Comparison of ENCODE assay signal across 22 cellular contexts in genomic region chr1:156669794-156670193, GRCh38. TPM values are rescaled to one million over a fixed set of nuclear protein-coding genes. Genes with fewer than 3 reads are reported as not detected.
DNase-seq lines count a peak whose midpoint lies in the region; ATAC-seq and TF ChIP-seq lines count a peak whose summit lies in the region.
"Had no signal": no experiment of that assay in that cellular context is flagged by ENCODE, and none has a peak within 500 bp of the region (broad histone marks: within the 10 kb centered on the region; RNA-seq: fewer than 3 reads in every experiment).

No MANE protein-coding gene starts in this region.

- peaks cover 33% of the 10 kb centered on the region for H3K36me3 ChIP-seq in HUES64 (ENCODE audit: insufficient read depth, low read length)
- peaks cover 0 to 18% of the 10 kb centered on the region in 2 donors for H3K36me3 ChIP-seq in ascending aorta
- peaks cover 0 to 5% of the 10 kb centered on the region in 2 donors for H3K36me3 ChIP-seq in lung (ENCODE audit: control insufficient read depth in 2 of 2, insufficient read depth in 2 of 2, low read length in 2 of 2)
- H3K36me3 ChIP-seq in skeletal muscle tissue (ENCODE audit: control insufficient read depth in 3 of 3, insufficient read depth in 3 of 3, low read length in 3 of 3) = peaks cover 4 to 15% (median 8%) of the 10 kb centered on the region in 3 donors
- no peaks in the 10 kb centered on the region for H3K36me3 ChIP-seq in Karpas-422 (ENCODE audit: insufficient read depth, low read length)
- H3K36me3 ChIP-seq: upper lobe of right lung had no signal

- peaks cover 4% of the 10 kb centered on the region for H3K36me3 Mint-ChIP-seq in effector memory CD8-positive, alpha-beta T cell (ENCODE audit: insufficient read depth)
- no peaks in the 10 kb centered on the region for H3K36me3 Mint-ChIP-seq in immature natural killer cell
- H3K36me3 Mint-ChIP-seq: memory B cell; natural killer cell treated with Interleukin-12 subunit alpha and Interleukin-12 subunit beta and Interleukin-15 and Interleukin-18, amount 100 ng/mL, for 72 hours had no signal

- 45% methylated on average over 5 of the region's 5 CpGs for WGBS in HUES64
- WGBS in lung, 2 donors = 59 to 74% methylated on average over 5 of the region's 5 CpGs

- peaks cover 36 to 51% of the 10 kb centered on the region in 2 donors for H3K27me3 Mint-ChIP-seq in effector memory CD8-positive, alpha-beta T cell
- H3K27me3 Mint-ChIP-seq in immature natural killer cell (ENCODE audit: low read depth in 3 of 3) = peaks cover 0 to 10% (median 3%) of the 10 kb centered on the region in 3 donors

- H3K79me2 ChIP-seq in Karpas-422 (ENCODE audit: low read length) = no peaks in the 10 kb centered on the region
- H3K79me2 ChIP-seq: hepatocyte had no signal

- H3K4me1 ChIP-seq in HUES64 (ENCODE audit: insufficient read depth, low read length) (peaks cover 47% of the 10 kb centered on the region), ascending aorta (peaks cover 6 to 25% of the 10 kb centered on the region in 2 donors), lung (ENCODE audit: control insufficient read depth in 2 of 2, insufficient read depth in 2 of 2, low read length in 2 of 2) (peaks cover 15 to 27% of the 10 kb centered on the region in 2 donors), skeletal muscle tissue (ENCODE audit: control insufficient read depth in 3 of 3, insufficient read depth in 3 of 3, low read length in 3 of 3) (peaks cover 76 to 86% (median 82%) of the 10 kb centered on the region in 3 donors), Karpas-422 (ENCODE audit: low read length) (peaks cover under 1% of the 10 kb centered on the region; the same call in 1 of the 2 replicates)

- peaks cover 6 to 12% of the 10 kb centered on the region in 2 donors for H3K4me1 Mint-ChIP-seq in effector memory CD8-positive, alpha-beta T cell (ENCODE audit: low read depth in 2 of 2)
- no peaks in the 10 kb centered on the region for H3K4me1 Mint-ChIP-seq in immature natural killer cell

- H3K27ac Mint-ChIP-seq in effector memory CD8-positive, alpha-beta T cell = no peak overlapping the region
- no peak overlapping the region for H3K27ac Mint-ChIP-seq in immature natural killer cell
- H3K27ac Mint-ChIP-seq: memory B cell; natural killer cell treated with Interleukin-12 subunit alpha and Interleukin-12 subunit beta and Interleukin-15 and Interleukin-18, amount 100 ng/mL, for 72 hours had no signal

- H3K9me2 ChIP-seq in Karpas-422 (replicated peaks; ENCODE audit: insufficient read depth, low read length) = no peaks in the 10 kb centered on the region

- DNase-seq in ascending aorta (ENCODE audit: low spot score in 2 of 2) = no peak
- no peak for DNase-seq in lung (ENCODE audit: low spot score)
- DNase-seq in cerebellum (ENCODE audit: low spot score) = no peak
- DNase-seq in effector memory CD8-positive, alpha-beta T cell = no peak
- no peak for DNase-seq in immature natural killer cell
- DNase-seq in Karpas-422 = no peak
- DNase-seq: activated naive CD4-positive, alpha-beta T cell treated with anti-CD3 and anti-CD28 coated beads, Interleukin-2, amount 50 U/mL, for 16 hours; activated T-cell treated with anti-CD3 and anti-CD28 coated beads, Interleukin-2, amount 50 U/mL, for 4 hours; DMS79 treated with DMSO at 0.1 percent for 48 hours; NCI-H1417; NCI-H2107; stimulated activated CD4-positive, alpha-beta T cell treated with anti-CD3 and anti-CD28 coated beads, Interleukin-4, amount 100 ng/mL, for 24 hours; stimulated activated naive CD8-positive, alpha-beta T cell treated with anti-CD3 and anti-CD28 coated beads, Interleukin-15, amount 100 ng/mL, for 72 hours; upper lobe of right lung had no signal

- no peaks in the 10 kb centered on the region for H3K27me3 ChIP-seq in HUES64 (ENCODE audit: insufficient read depth, low read length)
- no peaks in the 10 kb centered on the region for H3K27me3 ChIP-seq in ascending aorta
- H3K27me3 ChIP-seq in lung (ENCODE audit: control insufficient read depth, insufficient read depth) = no peaks in the 10 kb centered on the region
- no peaks in the 10 kb centered on the region for H3K27me3 ChIP-seq in skeletal muscle tissue (ENCODE audit: control insufficient read depth in 3 of 3, insufficient read depth in 3 of 3, low read length in 3 of 3)
- no peaks in the 10 kb centered on the region for H3K27me3 ChIP-seq in Karpas-422 (ENCODE audit: low read length)
- H3K27me3 ChIP-seq: hepatocyte, upper lobe of right lung had no signal

- H3K27ac ChIP-seq in HUES64 (ENCODE audit: low read depth, low read length) = peak overlapping the region; percentile 73; the same call in 1 of the 2 replicates
- peak overlapping the region; percentile 88 to 90 for H3K27ac ChIP-seq in ascending aorta
- peak overlapping the region; percentile 38 to 41 for H3K27ac ChIP-seq in lung (ENCODE audit: low read depth in 1 of 2, low read length in 1 of 2)
- peak overlapping the region; percentile 99 for H3K27ac ChIP-seq in skeletal muscle tissue (ENCODE audit: low read depth, low read length)
- no peak overlapping the region for H3K27ac ChIP-seq in Karpas-422 (ENCODE audit: low read length)
- H3K27ac ChIP-seq: hepatocyte had no signal

- no peaks in the 10 kb centered on the region for H3K9me3 Mint-ChIP-seq in effector memory CD8-positive, alpha-beta T cell
- no peaks in the 10 kb centered on the region for H3K9me3 Mint-ChIP-seq in immature natural killer cell
- H3K9me3 Mint-ChIP-seq: activated T-cell treated with anti-CD3 and anti-CD28 coated beads, Interleukin-2, amount 50 U/mL, for 4 hours; memory B cell; natural killer cell treated with Interleukin-12 subunit alpha and Interleukin-12 subunit beta and Interleukin-15 and Interleukin-18, amount 100 ng/mL, for 72 hours; stimulated activated naive CD8-positive, alpha-beta T cell treated with anti-CD3 and anti-CD28 coated beads, Interleukin-15, amount 100 ng/mL, for 72 hours had no signal

- no peaks in the 10 kb centered on the region for H3K9me3 ChIP-seq in HUES64 (ENCODE audit: insufficient read depth, low read depth, low read length)
- H3K9me3 ChIP-seq in ascending aorta = no peaks in the 10 kb centered on the region
- H3K9me3 ChIP-seq in lung (ENCODE audit: control insufficient read depth in 2 of 2, insufficient read depth in 1 of 2, low read length in 1 of 2) = peaks cover 0 to 2% of the 10 kb centered on the region in 2 donors
- H3K9me3 ChIP-seq in skeletal muscle tissue (ENCODE audit: control insufficient read depth in 3 of 3, low read length in 3 of 3) = no peaks in the 10 kb centered on the region
- H3K9me3 ChIP-seq in Karpas-422 (ENCODE audit: low read length) = no peaks in the 10 kb centered on the region
- H3K9me3 ChIP-seq: upper lobe of right lung had no signal

- H4K20me1 ChIP-seq in Karpas-422 (ENCODE audit: insufficient read depth, low read depth, low read length) = peaks cover 3% of the 10 kb centered on the region; the same call in 1 of the 2 replicates

- no peak overlapping the region for H3K4me3 Mint-ChIP-seq in effector memory CD8-positive, alpha-beta T cell
- no peak overlapping the region for H3K4me3 Mint-ChIP-seq in immature natural killer cell
- H3K4me3 Mint-ChIP-seq: activated T-cell treated with anti-CD3 and anti-CD28 coated beads, Interleukin-2, amount 50 U/mL, for 4 hours; memory B cell; natural killer cell treated with Interleukin-12 subunit alpha and Interleukin-12 subunit beta and Interleukin-15 and Interleukin-18, amount 100 ng/mL, for 72 hours; stimulated activated naive CD8-positive, alpha-beta T cell treated with anti-CD3 and anti-CD28 coated beads, Interleukin-15, amount 100 ng/mL, for 72 hours had no signal

- H3K4me2 ChIP-seq in Karpas-422 (ENCODE audit: low read depth, low read length, poor library complexity, severe bottlenecking) = no peak overlapping the region
- H3K4me2 ChIP-seq: hepatocyte had no signal

- TF ChIP-seq CTCF in ascending aorta (IDR thresholded peaks at IDR 0.05) = no peak
- TF ChIP-seq CTCF in lung (IDR thresholded peaks at IDR 0.05; ENCODE audit: control extremely low read depth, extremely low read depth) = no peak

- ATAC-seq in lung (ENCODE audit: insufficient read depth, low FRiP score) = no peak
- ATAC-seq in effector memory CD8-positive, alpha-beta T cell (replicated peaks) = no peak
- ATAC-seq: activated CD4-positive, CD25-positive, alpha-beta regulatory T cell treated with anti-CD3 and anti-CD28 coated beads, Interleukin-2, amount 50 U/mL, for 24 hours; activated T-cell treated with anti-CD3 and anti-CD28 coated beads, Interleukin-2, amount 50 U/mL, for 4 hours; natural killer cell treated with Interleukin-12 subunit alpha and Interleukin-12 subunit beta and Interleukin-15 and Interleukin-18, amount 100 ng/mL, for 72 hours; stimulated activated naive CD8-positive, alpha-beta T cell treated with anti-CD3 and anti-CD28 coated beads, Interleukin-15, amount 100 ng/mL, for 72 hours; upper lobe of right lung had no signal

- H3K4me3 ChIP-seq in HUES64 (ENCODE audit: low read length) (no peak overlapping the region), ascending aorta (no peak overlapping the region), lung (no peak overlapping the region), skeletal muscle tissue (ENCODE audit: low read length in 3 of 3) (no peak overlapping the region), Karpas-422 (ENCODE audit: low read length) (no peak overlapping the region)
- H3K4me3 ChIP-seq: hepatocyte, upper lobe of right lung had no signal

- no peak overlapping the region for H2AFZ ChIP-seq in Karpas-422 (ENCODE audit: low read length)
- H2AFZ ChIP-seq: hepatocyte had no signal

- no peak overlapping the region for H3K9ac ChIP-seq in HUES64 (ENCODE audit: low read depth, low read length)
- peak overlapping the region in 2 of 3 donors; percentile 57 to 62 for H3K9ac ChIP-seq in skeletal muscle tissue (ENCODE audit: low read depth in 1 of 3, low read length in 3 of 3)
- H3K9ac ChIP-seq in Karpas-422 (ENCODE audit: low read length) = no peak overlapping the region

- intact Hi-C loops in ascending aorta (cut with DNase I) = no loop called here

RNA-seq across cellular contexts. Expression of gene NES, which starts 7.4 kb away (rescaled TPM):
- 116 TPM for polyA plus RNA-seq in HUES64 (2013, experiment 1 of 2)
- polyA plus RNA-seq in HUES64 (2013, experiment 2 of 2) = 122 TPM
- total RNA-seq in ascending aorta (74.1 TPM), lung (10 to 100 TPM; 37.3 to 57.4 TPM), skeletal muscle tissue (494 TPM), cerebellum (45.5 TPM)
- polyA plus RNA-seq in lung (10 to 100 TPM; 17.6 to 31.1 TPM), immature natural killer cell (not detected)
- total RNA-seq in Karpas-422 (2014; rRNA removed; shearing (Covaris generic); ENCODE audit: low replicate concordance) = not detected in 2 replicates
- total RNA-seq: natural killer cell treated with Interleukin-12 subunit alpha and Interleukin-12 subunit beta and Interleukin-15 and Interleukin-18, amount 100 ng/mL, for 72 hours had no signal
- polyA plus RNA-seq: keratinocyte had no signal

RNA-seq across cellular contexts. Expression of gene BCAN, which starts 27.9 kb away (rescaled TPM):
- 1.6 TPM for polyA plus RNA-seq in HUES64 (2013, experiment 1 of 2)
- 2.0 TPM for polyA plus RNA-seq in HUES64 (2013, experiment 2 of 2)
- total RNA-seq in ascending aorta (not detected), lung (1 to 10 TPM in 1 of 2 donors, under 1 TPM in 1; 0.18 to 1.1 TPM), skeletal muscle tissue (under 0.01 TPM), cerebellum (106 TPM)
- polyA plus RNA-seq in lung (under 1 TPM; 0.05 to 0.06 TPM), immature natural killer cell (under 1 TPM in 1 of 3 donors, not detected in 2; 0.35 TPM)
- total RNA-seq in Karpas-422 (2014; rRNA removed; shearing (Covaris generic); ENCODE audit: low replicate concordance) = not detected in 2 replicates
- total RNA-seq: activated T-cell treated with anti-CD3 and anti-CD28 coated beads, Interleukin-2, amount 50 U/mL, for 4 hours; upper lobe of right lung had no signal
- polyA plus RNA-seq: hepatocyte, keratinocyte had no signal

RNA-seq across cellular contexts. Expression of gene CRABP2, which starts 35.6 kb away (rescaled TPM):
- polyA plus RNA-seq in HUES64 (2013, experiment 1 of 2) = 229 TPM
- polyA plus RNA-seq in HUES64 (2013, experiment 2 of 2) = 318 TPM
- total RNA-seq in ascending aorta = not detected
- 10 to 100 TPM in 1 of 2 donors, 1 to 10 TPM in 1; 5.8 to 13.6 TPM for total RNA-seq in lung
- 1 to 10 TPM; 1.3 to 4.0 TPM for polyA plus RNA-seq in lung
- 57.4 TPM for total RNA-seq in skeletal muscle tissue
- total RNA-seq in cerebellum = 9.6 TPM
- not detected for polyA plus RNA-seq in immature natural killer cell
- 0.56 TPM in 1 of 2 replicates, not detected in the other for total RNA-seq in Karpas-422 (2014; rRNA removed; shearing (Covaris generic); ENCODE audit: low replicate concordance)

RNA-seq across cellular contexts. Expression of gene HAPLN2, which starts 50.6 kb away (rescaled TPM):
- not detected for polyA plus RNA-seq in HUES64 (2013, experiment 1 of 2)
- 0.19 TPM for polyA plus RNA-seq in HUES64 (2013, experiment 2 of 2)
- total RNA-seq in ascending aorta (1.4 TPM), lung (under 1 TPM in 1 of 2 donors, not detected in 1; 0.18 TPM), skeletal muscle tissue (0.52 TPM), cerebellum (1.3 TPM)
- polyA plus RNA-seq in lung (under 1 TPM; 0.24 to 0.31 TPM), immature natural killer cell (not detected)
- total RNA-seq in Karpas-422 (2014; rRNA removed; shearing (Covaris generic); ENCODE audit: low replicate concordance) = 0.47 TPM in 1 of 2 replicates, not detected in the other
- total RNA-seq: activated T-cell treated with anti-CD3 and anti-CD28 coated beads, Interleukin-2, amount 50 U/mL, for 4 hours; hepatocyte; HT1080; natural killer cell treated with Interleukin-12 subunit alpha and Interleukin-12 subunit beta and Interleukin-15 and Interleukin-18, amount 100 ng/mL, for 72 hours had no signal
- polyA plus RNA-seq: hepatocyte, keratinocyte had no signal

RNA-seq across cellular contexts. Expression of gene METTL25B, which starts 58.5 kb away (rescaled TPM):
- polyA plus RNA-seq in HUES64 (2013, experiment 1 of 2) = 15.7 TPM
- 22.1 TPM for polyA plus RNA-seq in HUES64 (2013, experiment 2 of 2)
- total RNA-seq in ascending aorta (9.9 TPM), lung (10 to 100 TPM; 24.4 to 34.9 TPM), skeletal muscle tissue (4.2 TPM), cerebellum (7.9 TPM)
- polyA plus RNA-seq in lung (10 to 100 TPM; 28.3 to 42.6 TPM), immature natural killer cell (1 to 10 TPM; 4.1 to 6.3 (median 4.4) TPM)
- 22.8 and 26.5 TPM in 2 replicates for total RNA-seq in Karpas-422 (2014; rRNA removed; shearing (Covaris generic); ENCODE audit: low replicate concordance)

Comparison
In these comparisons a context has a peak if more than half of its experiments do, and no peak if none do; other contexts are left out.
1. H3K9ac ChIP-seq: peak in skeletal muscle tissue (2 of 3); none in HUES64 (single experiment) and Karpas-422 (single experiment).
2. RNA of gene NES, which starts 7.4 kb away (total RNA-seq): 494 TPM in skeletal muscle tissue (single experiment), 74.1 TPM in ascending aorta (single experiment), 37.3 to 57.4 TPM in lung and 45.5 TPM in cerebellum (single experiment); not detected in Karpas-422; every median in the first group is over 10 times any median in the second.
3. RNA of gene BCAN, which starts 27.9 kb away (total RNA-seq): 106 TPM in cerebellum (single experiment); 0.18 to 1.1 TPM in lung, not detected in ascending aorta (single experiment), under 0.01 TPM in skeletal muscle tissue (single experiment) and not detected in Karpas-422; every median in the first group is over 10 times any median in the second.